Comparison of ENCODE assay signal across 24 cellular contexts in the genomic region with DNA sequence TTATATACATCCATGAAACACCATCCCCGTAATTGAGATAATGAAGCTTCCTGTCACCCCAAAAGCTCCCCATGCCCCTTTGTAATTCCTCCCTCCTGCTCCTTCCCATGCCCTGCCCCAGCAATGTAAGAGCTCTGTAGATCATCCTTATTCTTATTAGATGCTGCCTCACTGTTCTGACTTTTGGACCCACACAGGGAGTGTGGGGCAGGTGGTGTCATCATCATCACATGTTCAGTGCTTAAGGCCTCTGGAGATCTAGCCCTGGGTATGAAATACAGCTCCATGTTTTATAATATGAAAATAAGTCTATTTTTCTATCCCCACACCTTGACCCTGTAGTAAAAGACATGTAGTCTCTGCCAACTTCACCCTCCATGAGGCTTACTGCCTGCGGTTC. TPM values are rescaled to one million over a fixed set of nuclear protein-coding genes. Genes with fewer than 3 reads are reported as not detected.
DNase-seq lines count a peak whose midpoint lies in the region; ATAC-seq and TF ChIP-seq lines count a peak whose summit lies in the region.
"Had no signal": no experiment of that assay in that cellular context is flagged by ENCODE, and none has a peak within 500 bp of the region (broad histone marks: within the 10 kb centered on the region; RNA-seq: fewer than 3 reads in every experiment).

No MANE protein-coding gene starts in this region.

- CTCF ChIA-PET in T-cell (lab: Charles Lee), result no interaction called here

- peak overlapping the region; percentile 65 to 79 for H3K27ac Mint-ChIP-seq in T-cell
- peak overlapping the region; percentile 16 for H3K27ac Mint-ChIP-seq in endothelial cell (ENCODE audit: unreplicated experiment)

- H3K27me3 Mint-ChIP-seq in T-cell (no peaks in the 10 kb centered on the region), endothelial cell (ENCODE audit: unreplicated experiment) (peaks cover 7% of the 10 kb centered on the region)
- H3K27me3 Mint-ChIP-seq: dendritic cell treated with granulocyte-macrophage colony-stimulating factor and Interleukin-4, amounts not matched to agents 40 ng/mL and 50 ng/mL, for 4 days had no signal

- H3K36me3 Mint-ChIP-seq in T-cell (peaks cover 51% of the 10 kb centered on the region), endothelial cell (ENCODE audit: low read depth, unreplicated experiment) (no peaks in the 10 kb centered on the region)

- H3K4me3 ChIP-seq in left ventricle myocardium inferior (peak overlapping the region; percentile 73), right cardiac atrium (ENCODE audit: low read length) (no peak overlapping the region)
- H3K4me3 ChIP-seq: SJCRH30, thyroid gland had no signal

- WGBS in right cardiac atrium, result 85% methylated on average over 2 of the region's 2 CpGs

- peak overlapping the region; percentile 62 to 87 (median 79) for H3K4me3 Mint-ChIP-seq in T-cell
- H3K4me3 Mint-ChIP-seq in endothelial cell (ENCODE audit: unreplicated experiment), result no peak overlapping the region

- H3K4me1 Mint-ChIP-seq in T-cell, result peaks cover 56 to 59% (median 56%) of the 10 kb centered on the region in 3 donors
- H3K4me1 Mint-ChIP-seq in endothelial cell (ENCODE audit: unreplicated experiment), result peaks cover 32% of the 10 kb centered on the region

- H3K27me3 ChIP-seq in left ventricle myocardium inferior (ENCODE audit: low read depth) (peaks cover 8% of the 10 kb centered on the region), right cardiac atrium (ENCODE audit: control insufficient read depth, insufficient read depth) (no peaks in the 10 kb centered on the region)
- H3K27me3 ChIP-seq: brain microvascular endothelial cell, SJCRH30, thyroid gland had no signal

- ATAC-seq in right cardiac atrium, result no peak
- ATAC-seq in T-cell (replicated peaks in 1 of 4), result no peak
- ATAC-seq in HG03045 (IDR thresholded peaks at IDR 0.05; ENCODE audit: unreplicated experiment), result no peak
- ATAC-seq: left colon had no signal

- H3K9me3 Mint-ChIP-seq in T-cell (no peaks in the 10 kb centered on the region), endothelial cell (ENCODE audit: unreplicated experiment) (no peaks in the 10 kb centered on the region)
- H3K9me3 Mint-ChIP-seq: dendritic cell treated with granulocyte-macrophage colony-stimulating factor and Interleukin-4, amounts not matched to agents 40 ng/mL and 50 ng/mL, for 4 days had no signal

- no peak for DNase-seq in left ventricle myocardium inferior
- DNase-seq in right cardiac atrium, result no peak
- DNase-seq in T-cell, result no peak
- no peak for DNase-seq in endothelial cell (ENCODE audit: low spot score)
- no peak for DNase-seq in activated effector memory CD4-positive, alpha-beta T cell treated with anti-CD3 and anti-CD28 coated beads, Interleukin-2, amount 50 U/mL, for 16 hours
- DNase-seq in AML-193 (lab: John Stamatoyannopoulos, UW), result no peak
- DNase-seq: activated CD4-positive, alpha-beta T cell treated with anti-CD3 and anti-CD28 coated beads, Interleukin-2, amount 50 U/mL, for 1 hour; activated gamma-delta T cell; brain microvascular endothelial cell; DMS79 treated with DMSO at 0.1 percent for 48 hours; H7; KBM-7; left colon; NCI-H2081 treated with DMSO at 0.1 percent for 48 hours; NCI-H510A treated with DMSO at 0.1 percent for 48 hours; SJCRH30; stimulated activated CD4-positive, alpha-beta T cell treated with anti-CD3 and anti-CD28 coated beads, Interleukin-4, amount 100 ng/mL, for 4 hours; stimulated activated CD8-positive, alpha-beta memory T cell treated with anti-CD3 and anti-CD28 coated beads, Interleukin-4, amount 100 ng/mL, for 48 hours; thyroid gland had no signal

- H3K9me3 ChIP-seq in left ventricle myocardium inferior (replicated peaks), result no peaks in the 10 kb centered on the region
- H3K9me3 ChIP-seq in right cardiac atrium (ENCODE audit: control insufficient read depth, low read length), result no peaks in the 10 kb centered on the region
- H3K9me3 ChIP-seq: SJCRH30, thyroid gland had no signal

- peaks cover 55% of the 10 kb centered on the region for H3K4me1 ChIP-seq in left ventricle myocardium inferior
- H3K4me1 ChIP-seq in right cardiac atrium (ENCODE audit: control insufficient read depth, insufficient read depth, low read length), result peaks cover 9% of the 10 kb centered on the region
- H3K4me1 ChIP-seq: parathyroid adenoma had no signal

- H3K27ac ChIP-seq in left ventricle myocardium inferior (replicated peaks) (peak overlapping the region; percentile 95), right cardiac atrium (ENCODE audit: low read length) (no peak overlapping the region)
- H3K27ac ChIP-seq: brain microvascular endothelial cell, epithelial cell of prostate, parathyroid adenoma, SJCRH30, thyroid gland had no signal

- intact Hi-C loops in left ventricle myocardium inferior (cut with micrococcal nuclease) (no loop called here), right cardiac atrium (cut with DNase I) (no loop called here)

- H3K36me3 ChIP-seq in left ventricle myocardium inferior, result peaks cover 40% of the 10 kb centered on the region
- H3K36me3 ChIP-seq: brain microvascular endothelial cell, SJCRH30, thyroid gland had no signal

- POLR2A ChIA-PET in T-cell (lab: Charles Lee), result no interaction called here

- no peak for TF ChIP-seq CTCF in left ventricle myocardium inferior (IDR thresholded peaks at IDR 0.05; ENCODE audit: borderline replicate concordance)
- TF ChIP-seq CTCF in endothelial cell (IDR thresholded peaks at IDR 0.05; ENCODE audit: unreplicated experiment), result no peak

RNA-seq across cellular contexts. Expression of a gene that starts 1.9 kb away (rescaled TPM):
- total RNA-seq in left ventricle myocardium inferior (18.6 TPM), right cardiac atrium (10 to 100 TPM; 22.5 to 43.9 (median 31.3) TPM), T-cell (100 to 1,000 TPM in 1 of 5 donors, 10 to 100 TPM in 4; 38.2 to 114 (median 72.5) TPM), endothelial cell (ENCODE audit: unreplicated experiment) (0.38 TPM)
- 31.1 TPM for polyA plus RNA-seq in right cardiac atrium
- total RNA-seq: H7 had no signal

RNA-seq across cellular contexts. Expression of a gene that starts 18.3 kb away (rescaled TPM):
- total RNA-seq in left ventricle myocardium inferior (not detected), right cardiac atrium (under 1 TPM in 1 of 4 donors, not detected in 3; 0.20 TPM), T-cell (1 to 10 TPM in 1 of 5 donors, under 1 TPM in 4; 0.26 to 1.4 (median 0.53) TPM), endothelial cell (ENCODE audit: unreplicated experiment) (not detected)
- 0.16 TPM for polyA plus RNA-seq in right cardiac atrium
- total RNA-seq: frontal cortex, H7, SJCRH30 had no signal

RNA-seq across cellular contexts. Expression of a gene that starts 44.6 kb away (rescaled TPM):
- total RNA-seq in left ventricle myocardium inferior, result not detected
- not detected for total RNA-seq in right cardiac atrium
- polyA plus RNA-seq in right cardiac atrium, result not detected
- under 1 TPM in 2 of 5 donors, not detected in 3; 0.13 TPM for total RNA-seq in T-cell
- 1.3 TPM for total RNA-seq in endothelial cell (ENCODE audit: unreplicated experiment)
- total RNA-seq: left colon, SJCRH30 had no signal

Comparison
In these comparisons a context has a peak if more than half of its experiments do, and no peak if none do; other contexts are left out.
1. RNA of a gene that starts 1.9 kb away (total RNA-seq): 38.2 to 114 TPM in T-cell, 22.5 to 43.9 TPM in right cardiac atrium and 18.6 TPM in left ventricle myocardium inferior (single experiment); 0.38 TPM in endothelial cell (single experiment); every median in the first group is over 10 times any median in the second.